Comparison of ENCODE assay signal across 8 cellular contexts in the genomic region with DNA sequence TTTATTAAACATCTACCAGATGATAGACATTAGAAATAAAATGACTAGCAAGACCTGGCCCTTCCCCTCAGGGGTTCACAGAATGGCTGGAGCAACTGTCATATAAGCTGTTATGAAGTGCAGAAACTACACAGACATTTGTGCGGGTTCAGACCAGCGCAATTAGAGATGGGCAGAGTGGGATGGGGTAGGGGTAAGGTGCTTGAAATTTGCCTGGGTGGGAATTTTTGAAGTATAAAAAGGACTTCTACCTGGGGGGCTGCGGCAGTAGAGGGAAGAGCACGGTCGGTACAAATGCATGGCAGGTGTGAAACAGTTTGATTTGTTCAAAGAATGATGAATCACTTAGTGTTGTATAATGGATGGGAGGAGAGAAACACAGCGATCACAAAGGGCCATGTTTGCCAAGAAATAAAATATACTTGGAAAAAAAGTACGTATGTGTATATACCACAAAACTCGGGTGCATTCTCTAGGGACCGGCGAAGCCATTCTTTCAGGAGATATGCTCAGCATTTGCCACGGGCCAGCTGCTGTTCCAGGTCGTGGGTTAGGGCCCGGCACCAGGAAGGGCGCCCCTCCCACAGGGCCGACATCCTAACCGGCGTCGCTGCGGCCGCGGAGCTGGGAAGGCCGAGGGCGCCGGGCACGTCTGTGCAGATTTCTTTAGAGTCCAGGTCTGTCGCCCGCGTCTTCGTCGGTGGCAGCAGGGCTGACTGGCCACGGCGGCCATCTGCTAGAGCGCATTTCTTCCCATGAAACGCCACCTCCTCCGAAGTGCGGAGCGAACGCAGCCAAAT. TPM values are rescaled to one million over a fixed set of nuclear protein-coding genes. Genes with fewer than 3 reads are reported as not detected.
DNase-seq lines count a peak whose midpoint lies in the region; ATAC-seq and TF ChIP-seq lines count a peak whose summit lies in the region.

No MANE protein-coding gene starts in this region.

- H3K4me2 ChIP-seq in hepatocyte = peak overlapping the region; percentile 88

- H3K9me3 ChIP-seq in hepatocyte (ENCODE audit: low read depth) = no peaks in the 10 kb centered on the region

- peaks cover 16% of the 10 kb centered on the region for H3K4me1 ChIP-seq in hepatocyte (ENCODE audit: insufficient read depth)

- H4K20me1 ChIP-seq in hepatocyte (ENCODE audit: insufficient read depth, poor library complexity, severe bottlenecking) = peaks cover 10% of the 10 kb centered on the region

- H3K27me3 ChIP-seq in hepatocyte = no peaks in the 10 kb centered on the region

- TF ChIP-seq CTCF in AG10803 (conservative IDR thresholded peaks at IDR 0.05; ENCODE audit: low read length) = no peak
- no peak for TF ChIP-seq CTCF in hepatocyte (IDR thresholded peaks at IDR 0.05; ENCODE audit: poor library complexity)

- ATAC-seq in GM18511 (IDR thresholded peaks at IDR 0.05; ENCODE audit: unreplicated experiment) = peak; percentile 32
- ATAC-seq in HG03064 (IDR thresholded peaks at IDR 0.05; ENCODE audit: low read depth, unreplicated experiment) = peak; percentile 17
- peak; percentile 52 for ATAC-seq in sciatic nerve

- intact Hi-C loops in sciatic nerve (cut with DNase I) = no loop called here

- H3K79me2 ChIP-seq in hepatocyte = peaks cover 35% of the 10 kb centered on the region

- H3K27ac ChIP-seq in hepatocyte = peak overlapping the region; percentile 97

- DNase-seq in AG10803 (ENCODE audit: low read depth) (peak; percentile 43), NCI-H510A treated with DMSO at 0.1 percent for 48 hours (lab: John Stamatoyannopoulos, UW) (peak; percentile 59), amniotic epithelial cell (ENCODE audit: low read depth) (peak; percentile 24), hepatocyte (ENCODE audit: low spot score) (peak; percentile 69), sciatic nerve (ENCODE audit: low spot score) (no peak), T1000 (lab: John Stamatoyannopoulos, UW) (no peak)

- 9% methylated on average over 38 of the region's 38 CpGs for WGBS in hepatocyte (ENCODE audit: low lambda C conversion rate, missing lambda C conversion rate)

- H2AFZ ChIP-seq in hepatocyte = peak overlapping the region; percentile 86

- no peaks in the 10 kb centered on the region for H3K9me2 ChIP-seq in hepatocyte (replicated peaks; ENCODE audit: insufficient read depth)

- no peaks in the 10 kb centered on the region for H3K36me3 ChIP-seq in hepatocyte (replicated peaks; ENCODE audit: insufficient read depth, low read depth)

- H3K4me3 ChIP-seq in AG10803 (ENCODE audit: low read length) (peak overlapping the region; percentile 98), hepatocyte (peak overlapping the region; percentile 69)

RNA-seq across cellular contexts. Expression of a gene that starts 0.8 kb away (rescaled TPM):
- total RNA-seq in hepatocyte (84.1 and 84.3 TPM in 2 replicates), sciatic nerve (59.2 TPM)
- polyA plus RNA-seq in hepatocyte = 96.8 and 116 TPM in 2 replicates

RNA-seq across cellular contexts. Expression of a gene that starts 39.9 kb away (rescaled TPM):
- 12.8 and 12.9 TPM in 2 replicates for total RNA-seq in hepatocyte
- 8.5 and 8.6 TPM in 2 replicates for polyA plus RNA-seq in hepatocyte
- total RNA-seq in sciatic nerve = 15.9 TPM

Comparison
In these comparisons a context has a peak if more than half of its experiments do, and no peak if none do; other contexts are left out.
1. DNase-seq: peak in AG10803 (single experiment), NCI-H510A treated with DMSO at 0.1 percent for 48 hours (single experiment), amniotic epithelial cell (single experiment) and hepatocyte (single experiment); none in sciatic nerve (single experiment) and T1000 (single experiment).
2. Peak in every context shown above with its lines, with median percentiles within 50 percentile points of each other: ATAC-seq.